1 cellular context compared by ENCODE assay signal in genomic region chr11:69963533-69964246, GRCh38.
TF ChIP-seq lines count a peak whose summit lies in the region.

No MANE protein-coding gene starts in this region.

TF ChIP-seq in IMR-90, 13 proteins besides CTCF, POLR2A, EP300 and RAD21 (continued from another document):
- no peak for TF ChIP-seq ELK1 (IDR thresholded peaks at IDR 0.05; ENCODE audit: borderline replicate concordance, low read depth, low read length)
